Comparison of ENCODE assay signal across 9 cellular contexts in the genomic region with DNA sequence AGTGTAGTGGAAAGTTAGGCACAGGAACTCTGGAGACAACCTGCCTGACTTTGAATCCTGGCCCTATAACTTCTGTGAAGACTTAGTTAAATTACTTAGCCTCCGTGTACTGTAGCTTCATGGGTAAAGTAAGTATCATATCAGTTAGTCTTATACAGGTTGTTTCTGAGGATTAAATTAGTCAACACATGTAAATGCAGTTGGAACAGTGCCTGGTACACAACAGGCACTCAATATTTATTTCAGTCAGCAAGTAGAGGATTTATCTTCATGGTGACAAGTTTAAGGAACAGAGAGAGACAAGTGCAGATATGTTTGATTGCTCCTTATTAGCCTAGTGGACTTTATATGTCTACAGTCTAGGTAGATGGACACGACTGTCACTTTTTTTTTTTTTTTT. TPM values are rescaled to one million over a fixed set of nuclear protein-coding genes. Genes with fewer than 3 reads are reported as not detected.
A peak's percentile ranks its signal among the peaks of the same experiment; 100 is the strongest.
DNase-seq lines count a peak whose midpoint lies in the region; ATAC-seq and TF ChIP-seq lines count a peak whose summit lies in the region.
"Had no signal": no experiment of that assay in that cellular context is flagged by ENCODE, and none has a peak within 500 bp of the region (broad histone marks: within the 10 kb centered on the region; RNA-seq: fewer than 3 reads in every experiment).

No MANE protein-coding gene starts in this region.

- H3K27me3 Mint-ChIP-seq in T-helper 17 cell = peaks cover 80% of the 10 kb centered on the region

- CTCF ChIA-PET in HEK293 (lab: Yijun Ruan, JAX) = interaction anchor here (1.5 kb wide), 1 partner anchor 317 kb away, joined by 3 read pairs; no protein-coding TSS in a partner anchor

- peaks cover 0 to 16% (median 3%) of the 10 kb centered on the region in 4 donors for H3K27me3 ChIP-seq in esophagus muscularis mucosa
- H3K27me3 ChIP-seq in effector memory CD4-positive, alpha-beta T cell (replicated peaks; ENCODE audit: control insufficient read depth, insufficient read depth, low read length, poor library complexity, severe bottlenecking) = peaks cover 21% of the 10 kb centered on the region

- whole genome bisulfite sequencing in esophagus muscularis mucosa = 79% methylated on average over 2 of the region's 2 CpGs

- H3K4me1 ChIP-seq in HEK293 (ENCODE audit: control insufficient read depth, insufficient read depth, low read length) (no peaks in the 10 kb centered on the region), esophagus muscularis mucosa (peaks cover 14 to 49% (median 41%) of the 10 kb centered on the region in 4 donors)
- H3K4me1 ChIP-seq in effector memory CD4-positive, alpha-beta T cell (ENCODE audit: control insufficient read depth, insufficient read depth, low read length, poor library complexity, severe bottlenecking) = peaks cover 10% of the 10 kb centered on the region

- H3K36me3 ChIP-seq in HEK293 (ENCODE audit: control insufficient read depth in 2 of 2, insufficient read depth in 1 of 2, low read length in 2 of 2) = no peaks in the 10 kb centered on the region
- H3K36me3 ChIP-seq in esophagus muscularis mucosa = no peaks in the 10 kb centered on the region
- no peaks in the 10 kb centered on the region for H3K36me3 ChIP-seq in effector memory CD4-positive, alpha-beta T cell (ENCODE audit: control insufficient read depth, insufficient read depth, low read length)

- H3K27ac ChIP-seq in HEK293 (ENCODE audit: extremely low read depth, low read depth, low read length) (no peak overlapping the region), esophagus muscularis mucosa (replicated peaks in 1 of 4) (no peak overlapping the region)
- H3K27ac ChIP-seq in effector memory CD4-positive, alpha-beta T cell (ENCODE audit: insufficient read depth, low read length, poor library complexity, severe bottlenecking) = no peak overlapping the region

- H3K36me3 Mint-ChIP-seq in T-helper 17 cell (ENCODE audit: low read depth) = peaks cover 10% of the 10 kb centered on the region

- H3K27ac Mint-ChIP-seq in T-helper 17 cell = no peak overlapping the region

- POLR2A ChIA-PET in HEK293 (lab: Yijun Ruan, JAX) = interaction anchor here (1.3 kb wide), 1 partner anchor 18 kb away, joined by 5 read pairs; the partner anchor contains the start of gene WDR36

- H3K9me3 ChIP-seq in HEK293 (ENCODE audit: control insufficient read depth, insufficient read depth, low read depth, low read length) = no peaks in the 10 kb centered on the region
- no peaks in the 10 kb centered on the region for H3K9me3 ChIP-seq in T-helper 17 cell (ENCODE audit: control insufficient read depth, low read length, poor library complexity, severe bottlenecking)
- H3K9me3 ChIP-seq in esophagus muscularis mucosa = no peaks in the 10 kb centered on the region
- H3K9me3 ChIP-seq in effector memory CD4-positive, alpha-beta T cell (ENCODE audit: control insufficient read depth, low read length) = no peaks in the 10 kb centered on the region

- peak overlapping the region; percentile 47 for H3K4me3 ChIP-seq in HEK293 (ENCODE audit: low read depth, low read length)
- H3K4me3 ChIP-seq in esophagus muscularis mucosa = peak overlapping the region; percentile 58 to 68 (median 63)
- H3K4me3 ChIP-seq in skeletal muscle cell (ENCODE audit: low read depth, low read length) = peak overlapping the region; percentile 55
- no peak overlapping the region for H3K4me3 ChIP-seq in effector memory CD4-positive, alpha-beta T cell (ENCODE audit: insufficient read depth, low read depth, low read length, poor library complexity, severe bottlenecking)

- H3K4me1 Mint-ChIP-seq in T-helper 17 cell = peaks cover 24% of the 10 kb centered on the region

- no peak for DNase-seq in T-helper 17 cell
- no peak for DNase-seq in esophagus muscularis mucosa (ENCODE audit: extremely low spot score)
- DNase-seq in skeletal muscle cell (ENCODE audit: low read depth) = no peak
- DNase-seq in SKM-1 (lab: John Stamatoyannopoulos, UW; ENCODE audit: unreplicated experiment) = no peak
- no peak for DNase-seq in NCI-H2107 treated with DMSO at 0.1 percent for 48 hours (lab: John Stamatoyannopoulos, UW; ENCODE audit: unreplicated experiment)
- DNase-seq in effector memory CD4-positive, alpha-beta T cell = no peak
- DNase-seq: caudate nucleus, NCI-H2081 treated with DMSO at 0.1 percent for 48 hours had no signal

- H3K4me3 Mint-ChIP-seq in T-helper 17 cell = peak overlapping the region; percentile 25

- TF ChIP-seq POLR2A in esophagus muscularis mucosa (IDR thresholded peaks at IDR 0.05; ENCODE audit: low read depth) = no peak

- ATAC-seq in T-helper 17 cell = no peak

- no peak for TF ChIP-seq EP300 in esophagus muscularis mucosa (IDR thresholded peaks at IDR 0.05)

- intact Hi-C loops in esophagus muscularis mucosa (cut with DNase I) = loop anchor here (5.0 kb wide), 1 partner anchor 317 kb away; no protein-coding TSS in a partner anchor

- no peak for TF ChIP-seq CTCF in HEK293 (tag by site-specific recombination; IDR thresholded peaks at IDR 0.05)
- no peak for TF ChIP-seq CTCF in esophagus muscularis mucosa (IDR thresholded peaks at IDR 0.05)

TF ChIP-seq in HEK293, 187 proteins besides CTCF, POLR2A, EP300 and RAD21:
- TF ChIP-seq, protein P1, sequence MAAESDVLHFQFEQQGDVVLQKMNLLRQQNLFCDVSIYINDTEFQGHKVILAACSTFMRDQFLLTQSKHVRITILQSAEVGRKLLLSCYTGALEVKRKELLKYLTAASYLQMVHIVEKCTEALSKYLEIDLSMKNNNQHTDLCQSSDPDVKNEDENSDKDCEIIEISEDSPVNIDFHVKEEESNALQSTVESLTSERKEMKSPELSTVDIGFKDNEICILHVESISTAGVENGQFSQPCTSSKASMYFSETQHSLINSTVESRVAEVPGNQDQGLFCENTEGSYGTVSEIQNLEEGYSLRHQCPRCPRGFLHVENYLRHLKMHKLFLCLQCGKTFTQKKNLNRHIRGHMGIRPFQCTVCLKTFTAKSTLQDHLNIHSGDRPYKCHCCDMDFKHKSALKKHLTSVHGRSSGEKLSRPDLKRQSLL (tag by site-specific recombination; IDR thresholded peaks at IDR 0.05) = no peak
- TF ChIP-seq, protein P2, sequence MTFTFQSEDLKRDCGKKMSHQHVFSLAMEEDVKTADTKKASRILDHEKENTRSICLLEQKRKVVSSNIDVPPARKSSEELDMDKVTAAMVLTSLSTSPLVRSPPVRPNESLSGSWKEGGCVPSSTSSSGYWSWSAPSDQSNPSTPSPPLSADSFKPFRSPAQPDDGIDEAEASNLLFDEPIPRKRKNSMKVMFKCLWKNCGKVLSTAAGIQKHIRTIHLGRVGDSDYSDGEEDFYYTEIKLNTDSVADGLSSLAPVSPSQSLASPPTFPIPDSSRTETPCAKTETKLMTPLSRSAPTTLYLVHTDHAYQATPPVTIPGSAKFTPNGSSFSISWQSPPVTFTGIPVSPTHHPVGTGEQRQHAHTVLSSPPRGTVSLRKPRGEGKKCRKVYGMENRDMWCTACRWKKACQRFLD (tag by site-specific recombination; IDR thresholded peaks at IDR 0.05) = no peak
- TF ChIP-seq ZNF146 (tag by site-specific recombination; IDR thresholded peaks at IDR 0.05) = no peak
- TF ChIP-seq, protein P3, sequence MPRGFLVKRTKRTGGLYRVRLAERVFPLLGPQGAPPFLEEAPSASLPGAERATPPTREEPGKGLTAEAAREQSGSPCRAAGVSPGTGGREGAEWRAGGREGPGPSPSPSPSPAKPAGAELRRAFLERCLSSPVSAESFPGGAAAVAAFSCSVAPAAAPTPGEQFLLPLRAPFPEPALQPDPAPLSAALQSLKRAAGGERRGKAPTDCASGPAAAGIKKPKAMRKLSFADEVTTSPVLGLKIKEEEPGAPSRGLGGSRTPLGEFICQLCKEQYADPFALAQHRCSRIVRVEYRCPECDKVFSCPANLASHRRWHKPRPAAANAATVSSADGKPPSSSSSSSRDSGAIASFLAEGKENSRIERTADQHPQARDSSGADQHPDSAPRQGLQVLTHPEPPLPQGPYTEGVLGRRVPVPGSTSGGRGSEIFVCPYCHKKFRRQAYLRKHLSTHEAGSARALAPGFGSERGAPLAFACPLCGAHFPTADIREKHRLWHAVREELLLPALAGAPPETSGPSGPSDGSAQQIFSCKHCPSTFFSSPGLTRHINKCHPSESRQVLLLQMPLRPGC (tag by site-specific recombination; IDR thresholded peaks at IDR 0.05) = no peak
- TF ChIP-seq ZNF596 (tag by site-specific recombination; IDR thresholded peaks at IDR 0.05) = no peak
- no peak for TF ChIP-seq ZNF473 (tag by site-specific recombination; IDR thresholded peaks at IDR 0.05)

RNA-seq across cellular contexts. Expression of gene TSLP, which starts 2.7 kb away (rescaled TPM):
- total RNA-seq in T-helper 17 cell = not detected
- 1 to 10 TPM in 3 of 4 donors, under 1 TPM in 1; 0.83 to 2.9 (median 1.6) TPM for total RNA-seq in esophagus muscularis mucosa

RNA-seq across cellular contexts. Expression of gene WDR36, which starts 17.9 kb away (rescaled TPM):
- total RNA-seq in T-helper 17 cell (10 to 100 TPM; 22.7 to 27.9 TPM), esophagus muscularis mucosa (10 to 100 TPM; 13.7 to 26.3 (median 19.9) TPM)
